1 cellular context compared by ENCODE assay signal in the genomic region with DNA sequence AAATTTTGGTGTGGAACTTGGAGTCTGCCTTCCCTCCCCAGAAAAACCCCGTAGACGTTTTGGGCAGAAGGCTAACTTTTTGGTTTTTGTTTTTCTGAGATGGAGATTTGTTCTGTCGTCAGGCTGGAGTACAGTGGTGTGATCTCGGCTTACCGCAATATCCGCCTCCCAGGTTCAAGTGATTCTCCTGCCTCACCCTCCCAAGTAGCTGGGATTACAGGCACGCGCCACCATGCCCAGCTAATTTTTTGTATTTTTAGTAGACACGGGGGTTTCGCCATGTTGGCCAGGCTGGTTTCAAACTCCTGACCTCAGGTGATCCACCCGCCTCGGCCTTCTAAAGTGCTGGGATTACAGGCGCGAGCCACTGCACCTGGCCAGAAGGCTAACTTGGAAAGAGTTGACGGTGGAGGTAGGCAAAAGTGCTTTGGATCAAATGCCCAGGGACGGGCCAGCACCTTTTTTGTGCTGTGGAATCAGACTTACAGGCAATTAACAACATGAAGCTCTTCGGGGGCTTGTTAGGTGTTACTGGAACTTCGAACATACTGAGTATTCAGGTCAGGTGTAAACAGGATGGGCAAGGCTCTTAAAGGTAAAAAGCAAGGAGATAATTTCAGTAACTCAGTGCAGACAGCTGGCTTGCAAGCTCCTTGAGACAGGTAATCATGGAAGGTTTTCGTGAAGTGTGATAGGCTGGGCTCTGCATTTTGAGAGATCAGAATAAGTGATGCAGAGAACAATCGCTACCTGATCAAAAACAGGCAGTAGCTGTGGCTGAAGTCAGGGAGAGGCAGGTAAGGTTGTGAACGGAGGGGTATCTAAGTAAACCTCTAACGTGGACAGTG.
TF ChIP-seq lines count a peak whose summit lies in the region.

No MANE protein-coding gene starts in this region.

TF ChIP-seq in K562, 482 proteins besides CTCF, POLR2A, EP300 and RAD21:
- TF ChIP-seq MYBL2 (IDR thresholded peaks at IDR 0.05; ENCODE audit: low read depth) (no peak), MYBL2 (CRISPR knock-in tag; IDR thresholded peaks at IDR 0.05; ENCODE audit: borderline replicate concordance) (no peak), SREBF1 (IDR thresholded peaks at IDR 0.05; ENCODE audit: borderline replicate concordance, low read depth, low read length) (no peak), CBX1 (IDR thresholded peaks at IDR 0.05; ENCODE audit: low read depth) (0 out of 2 replicates have a peak, but pooled peaks have one; percentile 15), RHOXF2B (CRISPR knock-in tag; conservative IDR thresholded peaks at IDR 0.05) (peak; percentile 73; the same call in 1 of the 2 replicates), SMAD3 (CRISPR knock-in tag; conservative IDR thresholded peaks at IDR 0.05) (0 out of 2 replicates have a peak, but pooled peaks have one; percentile 7), KAT7 (CRISPR knock-in tag; IDR thresholded peaks at IDR 0.05; ENCODE audit: borderline replicate concordance) (0 out of 2 replicates have a peak, but pooled peaks have one; percentile 5), SMARCC2 (IDR thresholded peaks at IDR 0.05; ENCODE audit: low read depth) (no peak), PTBP1 (IDR thresholded peaks at IDR 0.05; ENCODE audit: low read depth, low read length) (0 out of 2 replicates have a peak, but pooled peaks have one; percentile 30), XRCC4 (IDR thresholded peaks at IDR 0.05; ENCODE audit: extremely low read depth, insufficient read depth, insufficient read length) (no peak), SUPT5H (IDR thresholded peaks at IDR 0.05) (peak; percentile 37; the same call in 1 of the 2 replicates), RB1 (IDR thresholded peaks at IDR 0.05; ENCODE audit: low read depth) (no peak), FOXJ3 (CRISPR knock-in tag; IDR thresholded peaks at IDR 0.05) (no peak)
- TF ChIP-seq, protein P1, sequence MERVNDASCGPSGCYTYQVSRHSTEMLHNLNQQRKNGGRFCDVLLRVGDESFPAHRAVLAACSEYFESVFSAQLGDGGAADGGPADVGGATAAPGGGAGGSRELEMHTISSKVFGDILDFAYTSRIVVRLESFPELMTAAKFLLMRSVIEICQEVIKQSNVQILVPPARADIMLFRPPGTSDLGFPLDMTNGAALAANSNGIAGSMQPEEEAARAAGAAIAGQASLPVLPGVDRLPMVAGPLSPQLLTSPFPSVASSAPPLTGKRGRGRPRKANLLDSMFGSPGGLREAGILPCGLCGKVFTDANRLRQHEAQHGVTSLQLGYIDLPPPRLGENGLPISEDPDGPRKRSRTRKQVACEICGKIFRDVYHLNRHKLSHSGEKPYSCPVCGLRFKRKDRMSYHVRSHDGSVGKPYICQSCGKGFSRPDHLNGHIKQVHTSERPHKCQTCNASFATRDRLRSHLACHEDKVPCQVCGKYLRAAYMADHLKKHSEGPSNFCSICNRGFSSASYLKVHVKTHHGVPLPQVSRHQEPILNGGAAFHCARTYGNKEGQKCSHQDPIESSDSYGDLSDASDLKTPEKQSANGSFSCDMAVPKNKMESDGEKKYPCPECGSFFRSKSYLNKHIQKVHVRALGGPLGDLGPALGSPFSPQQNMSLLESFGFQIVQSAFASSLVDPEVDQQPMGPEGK (CRISPR knock-in tag; IDR thresholded peaks at IDR 0.05; ENCODE audit: borderline replicate concordance): 0 out of 2 replicates have a peak, but pooled peaks have one; percentile 13
- TF ChIP-seq, protein P2, sequence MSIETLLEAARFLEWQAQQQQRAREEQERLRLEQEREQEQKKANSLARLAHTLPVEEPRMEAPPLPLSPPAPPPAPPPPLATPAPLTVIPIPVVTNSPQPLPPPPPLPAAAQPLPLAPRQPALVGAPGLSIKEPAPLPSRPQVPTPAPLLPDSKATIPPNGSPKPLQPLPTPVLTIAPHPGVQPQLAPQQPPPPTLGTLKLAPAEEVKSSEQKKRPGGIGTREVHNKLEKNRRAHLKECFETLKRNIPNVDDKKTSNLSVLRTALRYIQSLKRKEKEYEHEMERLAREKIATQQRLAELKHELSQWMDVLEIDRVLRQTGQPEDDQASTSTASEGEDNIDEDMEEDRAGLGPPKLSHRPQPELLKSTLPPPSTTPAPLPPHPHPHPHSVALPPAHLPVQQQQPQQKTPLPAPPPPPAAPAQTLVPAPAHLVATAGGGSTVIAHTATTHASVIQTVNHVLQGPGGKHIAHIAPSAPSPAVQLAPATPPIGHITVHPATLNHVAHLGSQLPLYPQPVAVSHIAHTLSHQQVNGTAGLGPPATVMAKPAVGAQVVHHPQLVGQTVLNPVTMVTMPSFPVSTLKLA (conservative IDR thresholded peaks at IDR 0.05): 0 out of 4 replicates have a peak, but pooled peaks of 1 of the 2 experiments have one; percentile 5
- TF ChIP-seq, protein P3, sequence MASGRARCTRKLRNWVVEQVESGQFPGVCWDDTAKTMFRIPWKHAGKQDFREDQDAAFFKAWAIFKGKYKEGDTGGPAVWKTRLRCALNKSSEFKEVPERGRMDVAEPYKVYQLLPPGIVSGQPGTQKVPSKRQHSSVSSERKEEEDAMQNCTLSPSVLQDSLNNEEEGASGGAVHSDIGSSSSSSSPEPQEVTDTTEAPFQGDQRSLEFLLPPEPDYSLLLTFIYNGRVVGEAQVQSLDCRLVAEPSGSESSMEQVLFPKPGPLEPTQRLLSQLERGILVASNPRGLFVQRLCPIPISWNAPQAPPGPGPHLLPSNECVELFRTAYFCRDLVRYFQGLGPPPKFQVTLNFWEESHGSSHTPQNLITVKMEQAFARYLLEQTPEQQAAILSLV (tag; IDR thresholded peaks at IDR 0.05): no peak
- TF ChIP-seq, protein P4, sequence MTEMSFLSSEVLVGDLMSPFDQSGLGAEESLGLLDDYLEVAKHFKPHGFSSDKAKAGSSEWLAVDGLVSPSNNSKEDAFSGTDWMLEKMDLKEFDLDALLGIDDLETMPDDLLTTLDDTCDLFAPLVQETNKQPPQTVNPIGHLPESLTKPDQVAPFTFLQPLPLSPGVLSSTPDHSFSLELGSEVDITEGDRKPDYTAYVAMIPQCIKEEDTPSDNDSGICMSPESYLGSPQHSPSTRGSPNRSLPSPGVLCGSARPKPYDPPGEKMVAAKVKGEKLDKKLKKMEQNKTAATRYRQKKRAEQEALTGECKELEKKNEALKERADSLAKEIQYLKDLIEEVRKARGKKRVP (CRISPR knock-in tag; IDR thresholded peaks at IDR 0.05): 0 out of 2 replicates have a peak, but pooled peaks have one; percentile 11
- TF ChIP-seq, protein P5, sequence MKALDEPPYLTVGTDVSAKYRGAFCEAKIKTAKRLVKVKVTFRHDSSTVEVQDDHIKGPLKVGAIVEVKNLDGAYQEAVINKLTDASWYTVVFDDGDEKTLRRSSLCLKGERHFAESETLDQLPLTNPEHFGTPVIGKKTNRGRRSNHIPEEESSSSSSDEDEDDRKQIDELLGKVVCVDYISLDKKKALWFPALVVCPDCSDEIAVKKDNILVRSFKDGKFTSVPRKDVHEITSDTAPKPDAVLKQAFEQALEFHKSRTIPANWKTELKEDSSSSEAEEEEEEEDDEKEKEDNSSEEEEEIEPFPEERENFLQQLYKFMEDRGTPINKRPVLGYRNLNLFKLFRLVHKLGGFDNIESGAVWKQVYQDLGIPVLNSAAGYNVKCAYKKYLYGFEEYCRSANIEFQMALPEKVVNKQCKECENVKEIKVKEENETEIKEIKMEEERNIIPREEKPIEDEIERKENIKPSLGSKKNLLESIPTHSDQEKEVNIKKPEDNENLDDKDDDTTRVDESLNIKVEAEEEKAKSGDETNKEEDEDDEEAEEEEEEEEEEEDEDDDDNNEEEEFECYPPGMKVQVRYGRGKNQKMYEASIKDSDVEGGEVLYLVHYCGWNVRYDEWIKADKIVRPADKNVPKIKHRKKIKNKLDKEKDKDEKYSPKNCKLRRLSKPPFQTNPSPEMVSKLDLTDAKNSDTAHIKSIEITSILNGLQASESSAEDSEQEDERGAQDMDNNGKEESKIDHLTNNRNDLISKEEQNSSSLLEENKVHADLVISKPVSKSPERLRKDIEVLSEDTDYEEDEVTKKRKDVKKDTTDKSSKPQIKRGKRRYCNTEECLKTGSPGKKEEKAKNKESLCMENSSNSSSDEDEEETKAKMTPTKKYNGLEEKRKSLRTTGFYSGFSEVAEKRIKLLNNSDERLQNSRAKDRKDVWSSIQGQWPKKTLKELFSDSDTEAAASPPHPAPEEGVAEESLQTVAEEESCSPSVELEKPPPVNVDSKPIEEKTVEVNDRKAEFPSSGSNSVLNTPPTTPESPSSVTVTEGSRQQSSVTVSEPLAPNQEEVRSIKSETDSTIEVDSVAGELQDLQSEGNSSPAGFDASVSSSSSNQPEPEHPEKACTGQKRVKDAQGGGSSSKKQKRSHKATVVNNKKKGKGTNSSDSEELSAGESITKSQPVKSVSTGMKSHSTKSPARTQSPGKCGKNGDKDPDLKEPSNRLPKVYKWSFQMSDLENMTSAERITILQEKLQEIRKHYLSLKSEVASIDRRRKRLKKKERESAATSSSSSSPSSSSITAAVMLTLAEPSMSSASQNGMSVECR (CRISPR knock-in tag; IDR thresholded peaks at IDR 0.05): 0 out of 2 replicates have a peak, but pooled peaks have one; percentile 28
- TF ChIP-seq, protein P6, sequence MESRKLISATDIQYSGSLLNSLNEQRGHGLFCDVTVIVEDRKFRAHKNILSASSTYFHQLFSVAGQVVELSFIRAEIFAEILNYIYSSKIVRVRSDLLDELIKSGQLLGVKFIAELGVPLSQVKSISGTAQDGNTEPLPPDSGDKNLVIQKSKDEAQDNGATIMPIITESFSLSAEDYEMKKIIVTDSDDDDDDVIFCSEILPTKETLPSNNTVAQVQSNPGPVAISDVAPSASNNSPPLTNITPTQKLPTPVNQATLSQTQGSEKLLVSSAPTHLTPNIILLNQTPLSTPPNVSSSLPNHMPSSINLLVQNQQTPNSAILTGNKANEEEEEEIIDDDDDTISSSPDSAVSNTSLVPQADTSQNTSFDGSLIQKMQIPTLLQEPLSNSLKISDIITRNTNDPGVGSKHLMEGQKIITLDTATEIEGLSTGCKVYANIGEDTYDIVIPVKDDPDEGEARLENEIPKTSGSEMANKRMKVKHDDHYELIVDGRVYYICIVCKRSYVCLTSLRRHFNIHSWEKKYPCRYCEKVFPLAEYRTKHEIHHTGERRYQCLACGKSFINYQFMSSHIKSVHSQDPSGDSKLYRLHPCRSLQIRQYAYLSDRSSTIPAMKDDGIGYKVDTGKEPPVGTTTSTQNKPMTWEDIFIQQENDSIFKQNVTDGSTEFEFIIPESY (CRISPR knock-in tag; IDR thresholded peaks at IDR 0.05): peak; percentile 91
- TF ChIP-seq, protein P7, sequence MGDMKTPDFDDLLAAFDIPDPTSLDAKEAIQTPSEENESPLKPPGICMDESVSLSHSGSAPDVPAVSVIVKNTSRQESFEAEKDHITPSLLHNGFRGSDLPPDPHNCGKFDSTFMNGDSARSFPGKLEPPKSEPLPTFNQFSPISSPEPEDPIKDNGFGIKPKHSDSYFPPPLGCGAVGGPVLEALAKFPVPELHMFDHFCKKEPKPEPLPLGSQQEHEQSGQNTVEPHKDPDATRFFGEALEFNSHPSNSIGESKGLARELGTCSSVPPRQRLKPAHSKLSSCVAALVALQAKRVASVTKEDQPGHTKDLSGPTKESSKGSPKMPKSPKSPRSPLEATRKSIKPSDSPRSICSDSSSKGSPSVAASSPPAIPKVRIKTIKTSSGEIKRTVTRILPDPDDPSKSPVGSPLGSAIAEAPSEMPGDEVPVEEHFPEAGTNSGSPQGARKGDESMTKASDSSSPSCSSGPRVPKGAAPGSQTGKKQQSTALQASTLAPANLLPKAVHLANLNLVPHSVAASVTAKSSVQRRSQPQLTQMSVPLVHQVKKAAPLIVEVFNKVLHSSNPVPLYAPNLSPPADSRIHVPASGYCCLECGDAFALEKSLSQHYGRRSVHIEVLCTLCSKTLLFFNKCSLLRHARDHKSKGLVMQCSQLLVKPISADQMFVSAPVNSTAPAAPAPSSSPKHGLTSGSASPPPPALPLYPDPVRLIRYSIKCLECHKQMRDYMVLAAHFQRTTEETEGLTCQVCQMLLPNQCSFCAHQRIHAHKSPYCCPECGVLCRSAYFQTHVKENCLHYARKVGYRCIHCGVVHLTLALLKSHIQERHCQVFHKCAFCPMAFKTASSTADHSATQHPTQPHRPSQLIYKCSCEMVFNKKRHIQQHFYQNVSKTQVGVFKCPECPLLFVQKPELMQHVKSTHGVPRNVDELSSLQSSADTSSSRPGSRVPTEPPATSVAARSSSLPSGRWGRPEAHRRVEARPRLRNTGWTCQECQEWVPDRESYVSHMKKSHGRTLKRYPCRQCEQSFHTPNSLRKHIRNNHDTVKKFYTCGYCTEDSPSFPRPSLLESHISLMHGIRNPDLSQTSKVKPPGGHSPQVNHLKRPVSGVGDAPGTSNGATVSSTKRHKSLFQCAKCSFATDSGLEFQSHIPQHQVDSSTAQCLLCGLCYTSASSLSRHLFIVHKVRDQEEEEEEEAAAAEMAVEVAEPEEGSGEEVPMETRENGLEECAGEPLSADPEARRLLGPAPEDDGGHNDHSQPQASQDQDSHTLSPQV (IDR thresholded peaks at IDR 0.05): peak; percentile 19; the same call in 1 of the 2 replicates
